ENCODE assay signal across 32 cellular contexts in the genomic region with DNA sequence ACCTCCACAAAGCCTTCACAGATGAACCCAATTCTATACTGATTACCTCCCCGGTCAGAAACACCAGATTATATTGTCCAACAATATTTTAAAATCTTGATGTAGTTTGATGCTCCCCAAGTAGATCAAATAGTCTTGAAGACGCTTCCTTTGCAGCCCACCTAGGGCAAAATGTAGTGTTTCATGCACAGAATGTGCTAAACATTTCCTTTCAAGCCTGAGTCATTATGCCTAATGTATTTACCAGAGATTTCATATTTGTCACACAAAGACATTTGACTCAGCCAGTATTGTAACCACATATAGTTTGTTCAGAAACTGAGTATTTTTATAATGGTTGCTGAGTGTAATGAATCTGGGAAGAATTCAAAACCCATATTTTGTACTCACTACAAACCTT.
"Had no signal": no experiment of that assay in that cellular context is flagged by ENCODE, and none has a peak within 500 bp of the region (broad histone marks: within the 10 kb centered on the region; RNA-seq: fewer than 3 reads in every experiment).

No MANE protein-coding gene starts in this region.

- H3K4me3 ChIP-seq: ovary, psoas muscle, right lobe of liver, sigmoid colon, spleen, thoracic aorta, thyroid gland, tibial nerve, upper lobe of right lung, uterus had no signal

- H3K4me3 Mint-ChIP-seq: naive B cell; naive thymus-derived CD8-positive, alpha-beta T cell; natural killer cell treated with Interleukin-12 subunit alpha and Interleukin-12 subunit beta and Interleukin-15 and Interleukin-18, amount 100 ng/mL, for 72 hours; nephron progenitor cell; neural crest cell; stimulated activated memory B cell treated with anti-CD40 and anti-IgM and Interleukin-4, amounts not matched to agents 10 μg/mL and 1 μg/mL and 100 μg/mL, for 72 hours; stimulated activated naive CD8-positive, alpha-beta T cell treated with anti-CD3 and anti-CD28 coated beads, Interleukin-15, amount 100 ng/mL, for 72 hours had no signal

- H3K36me3 Mint-ChIP-seq: naive B cell; naive thymus-derived CD8-positive, alpha-beta T cell; stimulated activated memory B cell treated with anti-CD40 and anti-IgM and Interleukin-4, amounts not matched to agents 10 μg/mL and 1 μg/mL and 100 μg/mL, for 72 hours had no signal

- H3K9me3 ChIP-seq: ovary, psoas muscle, right lobe of liver, sigmoid colon, thoracic aorta, thyroid gland, tibial nerve, upper lobe of right lung, uterus had no signal

- H3K9me3 Mint-ChIP-seq: nephron progenitor cell, neural crest cell had no signal

- H3K27ac Mint-ChIP-seq: naive B cell; naive thymus-derived CD8-positive, alpha-beta T cell; natural killer cell treated with Interleukin-12 subunit alpha and Interleukin-12 subunit beta and Interleukin-15 and Interleukin-18, amount 100 ng/mL, for 72 hours; nephron progenitor cell; progenitor cell of endocrine pancreas; stimulated activated memory B cell treated with anti-CD40 and anti-IgM and Interleukin-4, amounts not matched to agents 10 μg/mL and 1 μg/mL and 100 μg/mL, for 72 hours; stimulated activated naive CD8-positive, alpha-beta T cell treated with anti-CD3 and anti-CD28 coated beads, Interleukin-15, amount 100 ng/mL, for 72 hours had no signal

- H3K79me2 ChIP-seq: parathyroid adenoma had no signal

- H3K27me3 Mint-ChIP-seq: naive B cell; naive thymus-derived CD8-positive, alpha-beta T cell; natural killer cell treated with Interleukin-12 subunit alpha and Interleukin-12 subunit beta and Interleukin-15 and Interleukin-18, amount 100 ng/mL, for 72 hours; progenitor cell of endocrine pancreas; stimulated activated memory B cell treated with anti-CD40 and anti-IgM and Interleukin-4, amounts not matched to agents 10 μg/mL and 1 μg/mL and 100 μg/mL, for 72 hours; stimulated activated naive CD8-positive, alpha-beta T cell treated with anti-CD3 and anti-CD28 coated beads, Interleukin-15, amount 100 ng/mL, for 72 hours had no signal

- H3K4me1 ChIP-seq: parathyroid adenoma, psoas muscle, right lobe of liver, sigmoid colon, spleen, thyroid gland, tibial nerve, upper lobe of right lung, uterus had no signal

- H3K9ac ChIP-seq: parathyroid adenoma had no signal

- H3K27me3 ChIP-seq: ovary, right lobe of liver, sigmoid colon, spleen, thyroid gland, tibial nerve, upper lobe of right lung, uterus had no signal

- H3K4me1 Mint-ChIP-seq: naive B cell; naive thymus-derived CD8-positive, alpha-beta T cell; neural crest cell; stimulated activated memory B cell treated with anti-CD40 and anti-IgM and Interleukin-4, amounts not matched to agents 10 μg/mL and 1 μg/mL and 100 μg/mL, for 72 hours; stimulated activated naive CD8-positive, alpha-beta T cell treated with anti-CD3 and anti-CD28 coated beads, Interleukin-15, amount 100 ng/mL, for 72 hours had no signal

- H3K36me3 ChIP-seq: ovary, right lobe of liver, sigmoid colon, spleen, thoracic aorta, thyroid gland, tibial nerve, upper lobe of right lung, uterus had no signal

- H3K27ac ChIP-seq: ovary, parathyroid adenoma, psoas muscle, right lobe of liver, sigmoid colon, spleen, thoracic aorta, thyroid gland, tibial nerve, upper lobe of right lung, uterus had no signal

- ATAC-seq: naive thymus-derived CD8-positive, alpha-beta T cell; natural killer cell treated with Interleukin-12 subunit alpha and Interleukin-12 subunit beta and Interleukin-15 and Interleukin-18, amount 100 ng/mL, for 72 hours; psoas muscle; right cardiac atrium; right lobe of liver; stimulated activated memory B cell treated with anti-CD40 and anti-IgM and Interleukin-4, amounts not matched to agents 10 μg/mL and 1 μg/mL and 100 μg/mL, for 72 hours; stimulated activated naive CD8-positive, alpha-beta T cell treated with anti-CD3 and anti-CD28 coated beads, Interleukin-15, amount 100 ng/mL, for 72 hours; stimulated activated naive CD8-positive, alpha-beta T cell treated with anti-CD3 and anti-CD28 coated beads, Interleukin-15, Interleukin-2, amounts not matched to agents 100 U/mL and 50 U/mL, for 24 hours; upper lobe of right lung had no signal

- H2AFZ ChIP-seq: parathyroid adenoma had no signal

- DNase-seq: naive B cell; naive thymus-derived CD8-positive, alpha-beta T cell; nephron progenitor cell; occipital lobe; ovary; posterior cingulate gyrus; psoas muscle; right cardiac atrium; right lobe of liver; sigmoid colon; small intestine; spleen; stimulated activated CD4-positive, alpha-beta T cell treated with anti-CD3 and anti-CD28 coated beads, Interleukin-12 subunit alpha, Interleukin-12 subunit beta, amount 100 ng/mL, for 4 hours; stimulated activated CD4-positive, alpha-beta T cell treated with anti-CD3 and anti-CD28 coated beads, Interleukin-1b, Interleukin-23, amount 100 ng/mL, for 48 hours; stimulated activated CD4-positive, alpha-beta T cell treated with anti-CD3 and anti-CD28 coated beads, Interleukin-4, amount 100 ng/mL, for 1 hour; stimulated activated CD4-positive, alpha-beta T cell treated with anti-CD3 and anti-CD28 coated beads, Interleukin-4, amount 100 ng/mL, for 4 hours; stimulated activated CD8-positive, alpha-beta memory T cell treated with anti-CD3 and anti-CD28 coated beads, Interleukin-4, amount 100 ng/mL, for 48 hours; stimulated activated naive CD4-positive, alpha-beta T cell; stimulated activated naive CD8-positive, alpha-beta T cell treated with anti-CD3 and anti-CD28 coated beads, Interleukin-15, amount 100 ng/mL, for 72 hours; stimulated activated naive CD8-positive, alpha-beta T cell treated with anti-CD3 and anti-CD28 coated beads, Interleukin-15, Interleukin-2, amounts not matched to agents 100 U/mL and 50 U/mL, for 24 hours; substantia nigra; thyroid gland; trophoblast cell; upper lobe of right lung; uterus had no signal
